Comparison of ENCODE assay signal across 8 cellular contexts in genomic region chr16:8869212-8869987, GRCh38. TPM values are rescaled to one million over a fixed set of nuclear protein-coding genes. Genes with fewer than 3 reads are reported as not detected.
A peak's percentile ranks its signal among the peaks of the same experiment; 100 is the strongest.
DNase-seq lines count a peak whose midpoint lies in the region; ATAC-seq and TF ChIP-seq lines count a peak whose summit lies in the region.

No MANE protein-coding gene starts in this region.

- H3K4me3 Mint-ChIP-seq in progenitor cell of endocrine pancreas (ENCODE audit: low read depth): peak overlapping the region; percentile 81

- peaks cover 22% of the 10 kb centered on the region; the same call in 1 of the 2 replicates for H3K36me3 ChIP-seq in OCI-LY7 (ENCODE audit: insufficient read depth, low read length)

- H3K9me3 ChIP-seq in OCI-LY7 (ENCODE audit: low read length): no peaks in the 10 kb centered on the region

- H3K79me2 ChIP-seq in OCI-LY7 (ENCODE audit: insufficient read depth, low read depth, low read length): peaks cover 39% of the 10 kb centered on the region

- in situ Hi-C loops in GM13976 (cut with MboI; ENCODE audit: low sequenced_read_pairs, unreplicated experiment): no loop called here

- H2AFZ ChIP-seq in OCI-LY7 (ENCODE audit: low read length): peak overlapping the region; percentile 45; the same call in 1 of the 2 replicates

- H4K20me1 ChIP-seq in OCI-LY7 (ENCODE audit: insufficient read depth, low read length): peaks cover 19% of the 10 kb centered on the region

- CTCF ChIA-PET in OCI-LY7 (lab: Charles Lee; ENCODE audit: unreplicated experiment): interaction anchor here (1.2 kb wide), 1 partner anchor 18 kb away, joined by 3 read pairs; no protein-coding TSS in a partner anchor

- no peaks in the 10 kb centered on the region for H3K9me3 Mint-ChIP-seq in progenitor cell of endocrine pancreas (ENCODE audit: low read depth)

- H3K4me3 ChIP-seq in OCI-LY7 (ENCODE audit: low read depth, low read length, poor library complexity, severe bottlenecking): peak overlapping the region; percentile 60

- no peak for ATAC-seq in GM19455 (IDR thresholded peaks at IDR 0.05; ENCODE audit: unreplicated experiment)

- POLR2A ChIA-PET in OCI-LY7 (lab: Charles Lee): interaction anchor here (0.7 to 1.7 kb wide), 14 partner anchors 9 to 297 kb away, joined by 3 to 11 read pairs (median 3); partner anchors contain the start of genes HAPSTR1, PMM2 and TMEM186

- peaks cover 60% of the 10 kb centered on the region for H3K4me1 ChIP-seq in OCI-LY7 (ENCODE audit: insufficient read depth, low read length, poor library complexity, severe bottlenecking)

- H3K9me2 ChIP-seq in OCI-LY7 (ENCODE audit: insufficient read depth, low read length): no peaks in the 10 kb centered on the region

- no peaks in the 10 kb centered on the region for H3K27me3 Mint-ChIP-seq in progenitor cell of endocrine pancreas

- H3K27ac Mint-ChIP-seq in progenitor cell of endocrine pancreas: peak overlapping the region; percentile 87

- H3K36me3 Mint-ChIP-seq in progenitor cell of endocrine pancreas (ENCODE audit: insufficient read depth): no peaks in the 10 kb centered on the region

- no peak for TF ChIP-seq CTCF in GM13976 (IDR thresholded peaks at IDR 0.05; ENCODE audit: borderline replicate concordance, control extremely low read depth, extremely low read depth, insufficient read depth, missing control alignments)
- peak; percentile 38; the same call in 1 of the 2 replicates for TF ChIP-seq CTCF in OCI-LY7 (conservative IDR thresholded peaks at IDR 0.05; ENCODE audit: low read length)
- peak; percentile 31 for TF ChIP-seq CTCF in progenitor cell of endocrine pancreas (IDR thresholded peaks at IDR 0.05; ENCODE audit: unreplicated experiment)

- DNase-seq in GM13976 (ENCODE audit: low spot score): peak; percentile 59
- peak; percentile 41 for DNase-seq in OCI-LY7 (ENCODE audit: low spot score)
- DNase-seq in epithelial cell of prostate (ENCODE audit: low read depth, low spot score): no peak
- DNase-seq in progenitor cell of endocrine pancreas (ENCODE audit: low spot score, unreplicated experiment): no peak
- no peak for DNase-seq in NCI-H1092 treated with DMSO at 0.1 percent for 48 hours (lab: John Stamatoyannopoulos, UW)
- DNase-seq in SHP77 treated with DMSO at 0.1 percent for 48 hours (lab: John Stamatoyannopoulos, UW): no peak
- no peak for DNase-seq in NCI-H1092 (lab: John Stamatoyannopoulos, UW)

- H3K4me2 ChIP-seq in OCI-LY7 (ENCODE audit: low read length): peak overlapping the region; percentile 69

- H3K27ac ChIP-seq in OCI-LY7 (ENCODE audit: low read depth, low read length, poor library complexity, severe bottlenecking) (peak overlapping the region; percentile 68), epithelial cell of prostate (peak overlapping the region; percentile 76)

- intact Hi-C loops in OCI-LY7 (cut with micrococcal nuclease; ENCODE audit: unreplicated experiment): loop anchor here (1.0 to 5.0 kb wide), 5 partner anchors 11 to 268 kb away; partner anchors contain the start of genes HAPSTR1, PMM2 and TMEM186

- no TSS peak for BruUV-seq in OCI-LY7 (replicated peaks; lab: Mats Ljungman, UMichigan)

- H3K4me1 Mint-ChIP-seq in progenitor cell of endocrine pancreas (ENCODE audit: low read depth): peaks cover 33% of the 10 kb centered on the region

RNA-seq across cellular contexts. Expression of gene CARHSP1, which starts 0.6 kb away (rescaled TPM):
- 236 and 241 TPM in 2 replicates for total RNA-seq in OCI-LY7 (2014; rRNA removed; shearing (Covaris generic))
- 156 and 173 TPM in 2 replicates for total RNA-seq in OCI-LY7 (2022)
- total RNA-seq in progenitor cell of endocrine pancreas: 117 and 122 TPM in 2 replicates

RNA-seq across cellular contexts. Expression of gene LITAFD, which starts 12.8 kb away (rescaled TPM):
- total RNA-seq in OCI-LY7 (2014; rRNA removed; shearing (Covaris generic)): not detected in 2 replicates
- total RNA-seq in OCI-LY7 (2022): not detected in 2 replicates
- total RNA-seq in progenitor cell of endocrine pancreas: not detected in 2 replicates

Comparison
In these comparisons a context has a peak if more than half of its experiments do, and no peak if none do; other contexts are left out.
1. DNase-seq: peak in GM13976 (single experiment) and OCI-LY7 (single experiment); none in epithelial cell of prostate (single experiment), progenitor cell of endocrine pancreas (single experiment), NCI-H1092 treated with DMSO at 0.1 percent for 48 hours (single experiment), SHP77 treated with DMSO at 0.1 percent for 48 hours (single experiment) and NCI-H1092 (single experiment).